In the genomic region with DNA sequence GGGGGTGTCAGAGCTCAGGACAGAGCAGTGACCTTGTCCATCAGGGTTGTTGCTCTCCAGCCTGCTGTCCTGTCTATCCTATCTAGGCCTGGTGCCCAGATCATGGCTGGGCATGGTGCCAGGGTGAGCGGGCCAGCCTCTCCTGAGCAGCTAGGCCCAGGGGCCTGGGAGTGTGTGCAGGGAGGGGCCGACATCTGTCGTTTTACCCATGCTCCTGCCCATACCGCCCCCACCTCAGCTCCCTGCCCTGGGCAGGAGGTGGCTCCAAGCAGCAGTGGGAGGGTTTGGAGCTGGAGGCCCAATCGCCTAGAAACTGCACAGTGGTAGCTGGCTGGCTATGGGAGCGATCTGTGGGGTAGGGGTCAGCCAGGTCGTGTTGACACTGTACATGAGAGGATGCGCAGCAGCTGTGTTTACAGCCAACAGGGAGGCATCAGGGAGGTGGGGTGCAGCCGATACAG, we compare ENCODE assay signal across 10 cellular contexts. TPM values are rescaled to one million over a fixed set of nuclear protein-coding genes. Genes with fewer than 3 reads are reported as not detected.
A peak's percentile ranks its signal among the peaks of the same experiment; 100 is the strongest.
DNase-seq lines count a peak whose midpoint lies in the region; ATAC-seq, FAIRE-seq and TF ChIP-seq lines count a peak whose summit lies in the region.
"Had no signal": no experiment of that assay in that cellular context is flagged by ENCODE, and none has a peak within 500 bp of the region (broad histone marks: within the 10 kb centered on the region; RNA-seq: fewer than 3 reads in every experiment).

No MANE protein-coding gene starts in this region.

- DNase-seq in COLO668 (lab: John Stamatoyannopoulos, UW; ENCODE audit: unreplicated experiment), result peak; percentile 99
- peak; percentile 91 to 97 for DNase-seq in NCI-H2081 (lab: John Stamatoyannopoulos, UW)
- DNase-seq in body of pancreas, result peak; percentile 96 to 99 (median 97)
- DNase-seq in mucosa of descending colon, result peak in 2 of 3 donors; percentile 51 to 57
- no peak for DNase-seq in T-helper 1 cell
- DNase-seq in GM12892 (ENCODE audit: insufficient read length), result no peak
- DNase-seq in activated CD8-positive, alpha-beta memory T cell treated with anti-CD3 and anti-CD28 coated beads for 24 hours, result no peak
- DNase-seq: activated B cell treated with CpG ODN at 0.5 μM for 24 hours had no signal

- 12 to 29% methylated on average over 9 of the region's 9 CpGs for WGBS in body of pancreas, 2 donors

- ATAC-seq in body of pancreas, result peak; percentile 92
- peak; percentile 64 for ATAC-seq in mucosa of descending colon
- ATAC-seq in GM19397 (IDR thresholded peaks at IDR 0.05; ENCODE audit: unreplicated experiment), result no peak

- H3K4me1 ChIP-seq in body of pancreas, result peaks cover 22% of the 10 kb centered on the region
- no peaks in the 10 kb centered on the region for H3K4me1 ChIP-seq in mucosa of descending colon (ENCODE audit: low read depth)

- peak overlapping the region; percentile 80 to 91 (median 82) for H3K27ac ChIP-seq in body of pancreas
- H3K27ac ChIP-seq: BLaER1 had no signal

- H3K27me3 ChIP-seq in body of pancreas, result no peaks in the 10 kb centered on the region

- H3K4me3 ChIP-seq in body of pancreas (no peak overlapping the region), mucosa of descending colon (no peak overlapping the region)
- H3K4me3 ChIP-seq: BLaER1 had no signal

- intact Hi-C loops in body of pancreas (cut with DNase I) (no loop called here), mucosa of descending colon (cut with DNase I, micrococcal nuclease) (no loop called here)

- H3K9me3 ChIP-seq in body of pancreas (no peaks in the 10 kb centered on the region), mucosa of descending colon (no peaks in the 10 kb centered on the region)
- H3K9me3 ChIP-seq: BLaER1 had no signal

- TF ChIP-seq POLR2A in body of pancreas (IDR thresholded peaks at IDR 0.05), result no peak
- no peak for TF ChIP-seq POLR2A in GM12892 (IDR thresholded peaks at IDR 0.05; ENCODE audit: low read depth, low read length)

- FAIRE-seq in GM12892 (lab: Jason Lieb, UNC), result no peak

- TF ChIP-seq CTCF in body of pancreas (IDR thresholded peaks at IDR 0.05) (no peak), mucosa of descending colon (IDR thresholded peaks at IDR 0.05) (no peak)

- no peaks in the 10 kb centered on the region for H3K36me3 ChIP-seq in body of pancreas (replicated peaks in 1 of 2; ENCODE audit: insufficient read depth in 1 of 2, low read depth in 2 of 2)
- H3K36me3 ChIP-seq in mucosa of descending colon (ENCODE audit: low read depth), result no peaks in the 10 kb centered on the region
- H3K36me3 ChIP-seq: BLaER1 had no signal

RNA-seq across cellular contexts. Expression of gene INSRR, which starts 6.5 kb away (rescaled TPM):
- under 1 TPM in 1 of 2 donors, not detected in 1; under 0.01 TPM for total RNA-seq in body of pancreas
- total RNA-seq in mucosa of descending colon, result under 1 TPM in 2 of 3 donors, not detected in 1; 0.06 to 0.09 TPM
- polyA plus RNA-seq in GM12892 (2012; ENCODE audit: missing spikeins), result not detected
- total RNA-seq: activated B cell treated with CpG ODN at 0.5 μM for 24 hours had no signal

RNA-seq across cellular contexts. Expression of gene NTRK1, which starts 8.2 kb away (rescaled TPM):
- under 1 TPM in 1 of 2 donors, not detected in 1; 0.99 TPM for total RNA-seq in body of pancreas
- 1 to 10 TPM in 1 of 3 donors, under 1 TPM in 2; 0.67 to 1.3 (median 0.79) TPM for total RNA-seq in mucosa of descending colon
- polyA plus RNA-seq in GM12892 (2012; ENCODE audit: missing spikeins), result not detected

RNA-seq across cellular contexts. Expression of gene SH2D2A, which starts 35.8 kb away (rescaled TPM):
- total RNA-seq in body of pancreas, result under 1 TPM in 1 of 2 donors, not detected in 1; 0.99 TPM
- total RNA-seq in mucosa of descending colon, result 1 to 10 TPM; 2.9 to 3.3 (median 3.1) TPM
- polyA plus RNA-seq in GM12892 (2012; ENCODE audit: missing spikeins), result 3.8 TPM

RNA-seq across cellular contexts. Expression of gene PEAR1, which starts 41.1 kb away (rescaled TPM):
- total RNA-seq in body of pancreas, result 1 to 10 TPM; 5.2 to 7.6 TPM
- 1 to 10 TPM; 2.3 to 7.2 (median 4.6) TPM for total RNA-seq in mucosa of descending colon
- not detected for polyA plus RNA-seq in GM12892 (2012; ENCODE audit: missing spikeins)
- total RNA-seq: activated B cell treated with CpG ODN at 0.5 μM for 24 hours had no signal

Comparison
In these comparisons a context has a peak if more than half of its experiments do, and no peak if none do; other contexts are left out.
1. DNase-seq: peak in COLO668 (single experiment), NCI-H2081 (2 of 2), body of pancreas (4 of 4) and mucosa of descending colon (2 of 3); none in T-helper 1 cell (0 of 5), GM12892 (single experiment) and activated CD8-positive, alpha-beta memory T cell treated with anti-CD3 and anti-CD28 coated beads for 24 hours (single experiment).